1 cellular context compared by ENCODE assay signal in the genomic region with DNA sequence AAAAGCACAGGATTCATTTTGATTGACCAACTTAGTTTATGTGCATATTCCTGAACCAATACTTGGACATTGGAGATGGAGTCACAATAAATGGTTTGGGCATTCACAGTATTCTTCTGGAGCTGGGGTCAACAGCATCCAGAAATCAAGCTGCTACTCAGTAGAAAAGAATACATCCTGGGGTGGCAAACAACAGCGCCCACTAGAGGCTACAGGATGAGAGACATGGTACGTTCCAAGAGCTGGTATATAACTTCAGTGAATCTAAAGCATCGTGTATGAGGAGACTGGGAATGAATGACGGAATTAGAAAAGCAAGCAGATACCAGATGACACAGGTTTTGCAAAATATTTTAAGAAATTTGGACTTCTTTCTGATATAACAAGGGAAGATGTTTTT.
TF ChIP-seq lines count a peak whose summit lies in the region.

No MANE protein-coding gene starts in this region.

TF ChIP-seq in WTC11, 78 proteins besides CTCF, POLR2A, EP300 and RAD21 (continued from another document):
- TF ChIP-seq PREB (CRISPR knock-in tag; IDR thresholded peaks at IDR 0.05; ENCODE audit: borderline replicate concordance) (no peak), OVOL2 (CRISPR knock-in tag; IDR thresholded peaks at IDR 0.05; ENCODE audit: borderline replicate concordance) (no peak), RELA (CRISPR knock-in tag; IDR thresholded peaks at IDR 0.05; ENCODE audit: borderline replicate concordance) (no peak), HMGXB4 (CRISPR knock-in tag; IDR thresholded peaks at IDR 0.05) (no peak), ELF4 (CRISPR knock-in tag; IDR thresholded peaks at IDR 0.05; ENCODE audit: low read depth) (no peak)
- TF ChIP-seq, protein P1, sequence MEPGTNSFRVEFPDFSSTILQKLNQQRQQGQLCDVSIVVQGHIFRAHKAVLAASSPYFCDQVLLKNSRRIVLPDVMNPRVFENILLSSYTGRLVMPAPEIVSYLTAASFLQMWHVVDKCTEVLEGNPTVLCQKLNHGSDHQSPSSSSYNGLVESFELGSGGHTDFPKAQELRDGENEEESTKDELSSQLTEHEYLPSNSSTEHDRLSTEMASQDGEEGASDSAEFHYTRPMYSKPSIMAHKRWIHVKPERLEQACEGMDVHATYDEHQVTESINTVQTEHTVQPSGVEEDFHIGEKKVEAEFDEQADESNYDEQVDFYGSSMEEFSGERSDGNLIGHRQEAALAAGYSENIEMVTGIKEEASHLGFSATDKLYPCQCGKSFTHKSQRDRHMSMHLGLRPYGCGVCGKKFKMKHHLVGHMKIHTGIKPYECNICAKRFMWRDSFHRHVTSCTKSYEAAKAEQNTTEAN (CRISPR knock-in tag; IDR thresholded peaks at IDR 0.05), result no peak
